Comparison of ENCODE assay signal across 19 cellular contexts in genomic region chr5:62371409-62371808, GRCh38.
"Had no signal": no experiment of that assay in that cellular context is flagged by ENCODE, and none has a peak within 500 bp of the region (broad histone marks: within the 10 kb centered on the region; RNA-seq: fewer than 3 reads in every experiment).

No MANE protein-coding gene starts in this region.

- ATAC-seq: natural killer cell treated with Interleukin-12 subunit alpha and Interleukin-12 subunit beta and Interleukin-15 and Interleukin-18, amount 100 ng/mL, for 72 hours; right lobe of liver had no signal

- H3K9me3 Mint-ChIP-seq: activated B cell treated with CpG ODN at 0.5 μM for 24 hours; activated CD4-positive, alpha-beta memory T cell treated with anti-CD3 and anti-CD28 coated beads, Interleukin-2, amount 10 ng/mL, durations not matched to agents 7 days and 5 days; activated T-cell treated with anti-CD3 and anti-CD28 coated beads, Interleukin-2, amount 50 U/mL, for 24 hours; dendritic cell treated with granulocyte-macrophage colony-stimulating factor and Interleukin-4, amounts not matched to agents 40 ng/mL and 50 ng/mL, for 4 days; mesothelial cell of epicardium; natural killer cell treated with Interleukin-12 subunit alpha and Interleukin-12 subunit beta and Interleukin-15 and Interleukin-18, amount 100 ng/mL, for 72 hours had no signal

- H3K27ac Mint-ChIP-seq: activated B cell treated with CpG ODN at 0.5 μM for 24 hours; activated CD4-positive, alpha-beta memory T cell treated with anti-CD3 and anti-CD28 coated beads, Interleukin-2, amount 10 ng/mL, durations not matched to agents 7 days and 5 days; dendritic cell treated with granulocyte-macrophage colony-stimulating factor and Interleukin-4, amounts not matched to agents 40 ng/mL and 50 ng/mL, for 4 days; mesothelial cell of epicardium had no signal

- H3K9me3 ChIP-seq: right lobe of liver, spleen, tibial artery had no signal

- H3K27ac ChIP-seq: cardiac muscle cell, hepatocyte, parathyroid adenoma, right lobe of liver, spleen, tibial artery had no signal

- DNase-seq: activated B cell treated with CpG ODN at 0.5 μM for 24 hours; activated CD4-positive, alpha-beta memory T cell treated with anti-CD3 and anti-CD28 coated beads, Interleukin-2, amount 10 ng/mL, durations not matched to agents 7 days and 5 days; activated CD4-positive, alpha-beta T cell treated with anti-CD3 and anti-CD28 coated beads for 4 hours; activated effector memory CD4-positive, alpha-beta T cell treated with Interleukin-2 at 50 U/mL for 16 hours; activated naive CD4-positive, alpha-beta T cell treated with anti-CD3 and anti-CD28 coated beads, Interleukin-2, amount 50 U/mL, for 16 hours; activated T-cell treated with anti-CD3 and anti-CD28 coated beads, Interleukin-2, amount 50 U/mL, for 24 hours; effector memory CD4-positive, alpha-beta T cell; islet precursor cell; right lobe of liver; spleen; stimulated activated naive CD4-positive, alpha-beta T cell treated with Interleukin-2 at 50 U/mL for 16 hours; tibial artery had no signal

- H3K4me3 Mint-ChIP-seq: activated B cell treated with CpG ODN at 0.5 μM for 24 hours; activated CD4-positive, alpha-beta memory T cell treated with anti-CD3 and anti-CD28 coated beads, Interleukin-2, amount 10 ng/mL, durations not matched to agents 7 days and 5 days; activated T-cell treated with anti-CD3 and anti-CD28 coated beads, Interleukin-2, amount 50 U/mL, for 24 hours; dendritic cell treated with granulocyte-macrophage colony-stimulating factor and Interleukin-4, amounts not matched to agents 40 ng/mL and 50 ng/mL, for 4 days; mesothelial cell of epicardium; natural killer cell treated with Interleukin-12 subunit alpha and Interleukin-12 subunit beta and Interleukin-15 and Interleukin-18, amount 100 ng/mL, for 72 hours had no signal

- H3K4me1 ChIP-seq: parathyroid adenoma, right lobe of liver, spleen, tibial artery had no signal

- H3K27me3 Mint-ChIP-seq: activated B cell treated with CpG ODN at 0.5 μM for 24 hours; activated CD4-positive, alpha-beta memory T cell treated with anti-CD3 and anti-CD28 coated beads, Interleukin-2, amount 10 ng/mL, durations not matched to agents 7 days and 5 days; activated T-cell treated with anti-CD3 and anti-CD28 coated beads, Interleukin-2, amount 50 U/mL, for 24 hours; dendritic cell treated with granulocyte-macrophage colony-stimulating factor and Interleukin-4, amounts not matched to agents 40 ng/mL and 50 ng/mL, for 4 days; natural killer cell treated with Interleukin-12 subunit alpha and Interleukin-12 subunit beta and Interleukin-15 and Interleukin-18, amount 100 ng/mL, for 72 hours had no signal

- H3K79me2 ChIP-seq: hepatocyte, parathyroid adenoma had no signal

- H3K4me1 Mint-ChIP-seq: activated B cell treated with CpG ODN at 0.5 μM for 24 hours, mesothelial cell of epicardium had no signal

- H3K9ac ChIP-seq: parathyroid adenoma had no signal

- H2AFZ ChIP-seq: hepatocyte, parathyroid adenoma had no signal

- H3K27me3 ChIP-seq: cardiac muscle cell, hepatocyte, right lobe of liver, spleen, tibial artery had no signal

- H3K4me2 ChIP-seq: hepatocyte had no signal

- H3K4me3 ChIP-seq: cardiac muscle cell, hepatocyte, lung, right lobe of liver, spleen, tibial artery had no signal
